2 cellular contexts compared by ENCODE assay signal in the genomic region with DNA sequence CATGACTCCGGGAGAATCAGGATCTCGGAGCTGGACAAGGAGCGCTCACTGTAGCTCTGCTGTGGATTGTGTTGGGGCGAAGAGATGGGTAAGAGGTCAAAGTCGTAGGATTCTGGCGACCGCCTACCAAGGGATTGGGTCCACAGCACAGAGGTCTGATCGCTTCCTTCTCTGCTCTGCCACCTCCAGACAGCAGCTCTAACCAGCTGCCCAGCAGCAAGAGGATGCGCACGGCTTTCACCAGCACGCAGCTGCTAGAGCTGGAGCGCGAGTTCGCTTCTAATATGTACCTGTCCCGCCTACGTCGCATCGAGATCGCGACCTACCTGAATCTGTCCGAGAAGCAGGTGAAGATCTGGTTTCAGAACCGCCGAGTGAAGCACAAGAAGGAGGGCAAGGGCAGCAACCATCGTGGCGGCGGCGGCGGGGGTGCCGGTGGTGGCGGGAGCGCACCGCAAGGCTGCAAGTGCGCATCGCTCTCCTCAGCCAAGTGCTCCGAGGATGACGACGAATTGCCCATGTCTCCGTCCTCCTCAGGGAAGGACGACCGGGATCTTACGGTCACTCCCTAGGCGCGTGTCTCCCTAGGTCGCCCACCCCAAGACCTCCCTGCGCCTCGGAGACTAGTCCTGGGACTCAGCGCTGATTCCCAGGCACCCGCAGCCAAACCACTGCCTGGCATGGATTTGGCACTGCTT.
TF ChIP-seq lines count a peak whose summit lies in the region.

No MANE protein-coding gene starts in this region.

TF ChIP-seq in GM23338, 12 proteins besides CTCF, POLR2A, EP300 and RAD21 (continued from another document):
- TF ChIP-seq NANOG (IDR thresholded peaks at IDR 0.05; ENCODE audit: borderline replicate concordance) (no peak), REST (IDR thresholded peaks at IDR 0.05; ENCODE audit: unreplicated experiment) (no peak), JUNB (IDR thresholded peaks at IDR 0.05; ENCODE audit: unreplicated experiment) (no peak), STAT1 (IDR thresholded peaks at IDR 0.05; ENCODE audit: unreplicated experiment) (no peak), CREB1 (CRISPR knock-in tag; IDR thresholded peaks at IDR 0.05; ENCODE audit: low read depth) (no peak), EZH2phosphoT487 (IDR thresholded peaks at IDR 0.05; ENCODE audit: unreplicated experiment) (peak; percentile 99)
- TF ChIP-seq, protein P1, sequence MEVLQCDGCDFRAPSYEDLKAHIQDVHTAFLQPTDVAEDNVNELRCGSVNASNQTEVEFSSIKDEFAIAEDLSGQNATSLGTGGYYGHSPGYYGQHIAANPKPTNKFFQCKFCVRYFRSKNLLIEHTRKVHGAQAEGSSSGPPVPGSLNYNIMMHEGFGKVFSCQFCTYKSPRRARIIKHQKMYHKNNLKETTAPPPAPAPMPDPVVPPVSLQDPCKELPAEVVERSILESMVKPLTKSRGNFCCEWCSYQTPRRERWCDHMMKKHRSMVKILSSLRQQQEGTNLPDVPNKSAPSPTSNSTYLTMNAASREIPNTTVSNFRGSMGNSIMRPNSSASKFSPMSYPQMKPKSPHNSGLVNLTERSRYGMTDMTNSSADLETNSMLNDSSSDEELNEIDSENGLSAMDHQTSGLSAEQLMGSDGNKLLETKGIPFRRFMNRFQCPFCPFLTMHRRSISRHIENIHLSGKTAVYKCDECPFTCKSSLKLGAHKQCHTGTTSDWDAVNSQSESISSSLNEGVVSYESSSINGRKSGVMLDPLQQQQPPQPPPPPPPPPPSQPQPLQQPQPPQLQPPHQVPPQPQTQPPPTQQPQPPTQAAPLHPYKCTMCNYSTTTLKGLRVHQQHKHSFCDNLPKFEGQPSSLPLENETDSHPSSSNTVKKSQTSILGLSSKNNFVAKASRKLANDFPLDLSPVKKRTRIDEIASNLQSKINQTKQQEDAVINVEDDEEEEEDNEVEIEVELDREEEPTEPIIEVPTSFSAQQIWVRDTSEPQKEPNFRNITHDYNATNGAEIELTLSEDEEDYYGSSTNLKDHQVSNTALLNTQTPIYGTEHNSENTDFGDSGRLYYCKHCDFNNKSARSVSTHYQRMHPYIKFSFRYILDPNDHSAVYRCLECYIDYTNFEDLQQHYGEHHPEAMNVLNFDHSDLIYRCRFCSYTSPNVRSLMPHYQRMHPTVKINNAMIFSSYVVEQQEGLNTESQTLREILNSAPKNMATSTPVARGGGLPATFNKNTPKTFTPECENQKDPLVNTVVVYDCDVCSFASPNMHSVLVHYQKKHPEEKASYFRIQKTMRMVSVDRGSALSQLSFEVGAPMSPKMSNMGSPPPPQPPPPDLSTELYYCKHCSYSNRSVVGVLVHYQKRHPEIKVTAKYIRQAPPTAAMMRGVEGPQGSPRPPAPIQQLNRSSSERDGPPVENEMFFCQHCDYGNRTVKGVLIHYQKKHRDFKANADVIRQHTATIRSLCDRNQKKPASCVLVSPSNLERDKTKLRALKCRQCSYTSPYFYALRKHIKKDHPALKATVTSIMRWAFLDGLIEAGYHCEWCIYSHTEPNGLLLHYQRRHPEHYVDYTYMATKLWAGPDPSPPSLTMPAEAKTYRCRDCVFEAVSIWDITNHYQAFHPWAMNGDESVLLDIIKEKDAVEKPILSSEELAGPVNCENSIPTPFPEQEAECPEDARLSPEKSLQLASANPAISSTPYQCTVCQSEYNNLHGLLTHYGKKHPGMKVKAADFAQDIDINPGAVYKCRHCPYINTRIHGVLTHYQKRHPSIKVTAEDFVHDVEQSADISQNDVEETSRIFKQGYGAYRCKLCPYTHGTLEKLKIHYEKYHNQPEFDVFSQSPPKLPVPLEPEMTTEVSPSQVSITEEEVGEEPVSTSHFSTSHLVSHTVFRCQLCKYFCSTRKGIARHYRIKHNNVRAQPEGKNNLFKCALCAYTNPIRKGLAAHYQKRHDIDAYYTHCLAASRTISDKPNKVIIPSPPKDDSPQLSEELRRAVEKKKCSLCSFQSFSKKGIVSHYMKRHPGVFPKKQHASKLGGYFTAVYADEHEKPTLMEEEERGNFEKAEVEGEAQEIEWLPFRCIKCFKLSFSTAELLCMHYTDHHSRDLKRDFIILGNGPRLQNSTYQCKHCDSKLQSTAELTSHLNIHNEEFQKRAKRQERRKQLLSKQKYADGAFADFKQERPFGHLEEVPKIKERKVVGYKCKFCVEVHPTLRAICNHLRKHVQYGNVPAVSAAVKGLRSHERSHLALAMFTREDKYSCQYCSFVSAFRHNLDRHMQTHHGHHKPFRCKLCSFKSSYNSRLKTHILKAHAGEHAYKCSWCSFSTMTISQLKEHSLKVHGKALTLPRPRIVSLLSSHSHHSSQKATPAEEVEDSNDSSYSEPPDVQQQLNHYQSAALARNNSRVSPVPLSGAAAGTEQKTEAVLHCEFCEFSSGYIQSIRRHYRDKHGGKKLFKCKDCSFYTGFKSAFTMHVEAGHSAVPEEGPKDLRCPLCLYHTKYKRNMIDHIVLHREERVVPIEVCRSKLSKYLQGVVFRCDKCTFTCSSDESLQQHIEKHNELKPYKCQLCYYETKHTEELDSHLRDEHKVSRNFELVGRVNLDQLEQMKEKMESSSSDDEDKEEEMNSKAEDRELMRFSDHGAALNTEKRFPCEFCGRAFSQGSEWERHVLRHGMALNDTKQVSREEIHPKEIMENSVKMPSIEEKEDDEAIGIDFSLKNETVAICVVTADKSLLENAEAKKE (CRISPR knock-in tag; IDR thresholded peaks at IDR 0.05): no peak

TF ChIP-seq in WTC11, 78 proteins besides CTCF, POLR2A, EP300 and RAD21 (continued from another document):
- TF ChIP-seq, protein P2, sequence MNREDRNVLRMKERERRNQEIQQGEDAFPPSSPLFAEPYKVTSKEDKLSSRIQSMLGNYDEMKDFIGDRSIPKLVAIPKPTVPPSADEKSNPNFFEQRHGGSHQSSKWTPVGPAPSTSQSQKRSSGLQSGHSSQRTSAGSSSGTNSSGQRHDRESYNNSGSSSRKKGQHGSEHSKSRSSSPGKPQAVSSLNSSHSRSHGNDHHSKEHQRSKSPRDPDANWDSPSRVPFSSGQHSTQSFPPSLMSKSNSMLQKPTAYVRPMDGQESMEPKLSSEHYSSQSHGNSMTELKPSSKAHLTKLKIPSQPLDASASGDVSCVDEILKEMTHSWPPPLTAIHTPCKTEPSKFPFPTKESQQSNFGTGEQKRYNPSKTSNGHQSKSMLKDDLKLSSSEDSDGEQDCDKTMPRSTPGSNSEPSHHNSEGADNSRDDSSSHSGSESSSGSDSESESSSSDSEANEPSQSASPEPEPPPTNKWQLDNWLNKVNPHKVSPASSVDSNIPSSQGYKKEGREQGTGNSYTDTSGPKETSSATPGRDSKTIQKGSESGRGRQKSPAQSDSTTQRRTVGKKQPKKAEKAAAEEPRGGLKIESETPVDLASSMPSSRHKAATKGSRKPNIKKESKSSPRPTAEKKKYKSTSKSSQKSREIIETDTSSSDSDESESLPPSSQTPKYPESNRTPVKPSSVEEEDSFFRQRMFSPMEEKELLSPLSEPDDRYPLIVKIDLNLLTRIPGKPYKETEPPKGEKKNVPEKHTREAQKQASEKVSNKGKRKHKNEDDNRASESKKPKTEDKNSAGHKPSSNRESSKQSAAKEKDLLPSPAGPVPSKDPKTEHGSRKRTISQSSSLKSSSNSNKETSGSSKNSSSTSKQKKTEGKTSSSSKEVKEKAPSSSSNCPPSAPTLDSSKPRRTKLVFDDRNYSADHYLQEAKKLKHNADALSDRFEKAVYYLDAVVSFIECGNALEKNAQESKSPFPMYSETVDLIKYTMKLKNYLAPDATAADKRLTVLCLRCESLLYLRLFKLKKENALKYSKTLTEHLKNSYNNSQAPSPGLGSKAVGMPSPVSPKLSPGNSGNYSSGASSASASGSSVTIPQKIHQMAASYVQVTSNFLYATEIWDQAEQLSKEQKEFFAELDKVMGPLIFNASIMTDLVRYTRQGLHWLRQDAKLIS (CRISPR knock-in tag; IDR thresholded peaks at IDR 0.05; ENCODE audit: borderline replicate concordance): no peak
- TF ChIP-seq, protein P3, sequence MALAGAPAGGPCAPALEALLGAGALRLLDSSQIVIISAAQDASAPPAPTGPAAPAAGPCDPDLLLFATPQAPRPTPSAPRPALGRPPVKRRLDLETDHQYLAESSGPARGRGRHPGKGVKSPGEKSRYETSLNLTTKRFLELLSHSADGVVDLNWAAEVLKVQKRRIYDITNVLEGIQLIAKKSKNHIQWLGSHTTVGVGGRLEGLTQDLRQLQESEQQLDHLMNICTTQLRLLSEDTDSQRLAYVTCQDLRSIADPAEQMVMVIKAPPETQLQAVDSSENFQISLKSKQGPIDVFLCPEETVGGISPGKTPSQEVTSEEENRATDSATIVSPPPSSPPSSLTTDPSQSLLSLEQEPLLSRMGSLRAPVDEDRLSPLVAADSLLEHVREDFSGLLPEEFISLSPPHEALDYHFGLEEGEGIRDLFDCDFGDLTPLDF (CRISPR knock-in tag; IDR thresholded peaks at IDR 0.05): no peak
- peak; percentile 82; the same call in 1 of the 2 replicates for TF ChIP-seq ZNF263 (CRISPR knock-in tag; IDR thresholded peaks at IDR 0.05; ENCODE audit: low read depth)
